8 cellular contexts compared by ENCODE assay signal in genomic region chr3:48897401-48898376, GRCh38.
A peak's percentile ranks its signal among the peaks of the same experiment; 100 is the strongest.
DNase-seq lines count a peak whose midpoint lies in the region; ATAC-seq lines count a peak whose summit lies in the region.

No MANE protein-coding gene starts in this region.

- H3K9me3 Mint-ChIP-seq in activated naive CD8-positive, alpha-beta T cell treated with anti-CD3 and anti-CD28 coated beads, Interleukin-2, amount 50 U/mL, for 24 hours, result no peaks in the 10 kb centered on the region
- no peaks in the 10 kb centered on the region for H3K9me3 Mint-ChIP-seq in stimulated activated naive CD8-positive, alpha-beta T cell treated with anti-CD3 and anti-CD28 coated beads, Interleukin-15, amount 100 ng/mL, for 72 hours

- peak; percentile 7 for DNase-seq in DMS114 treated with DMSO at 0.1 percent for 48 hours (lab: John Stamatoyannopoulos, UW; ENCODE audit: unreplicated experiment)
- peak; percentile 17 for DNase-seq in activated naive CD8-positive, alpha-beta T cell treated with anti-CD3 and anti-CD28 coated beads, Interleukin-2, amount 50 U/mL, for 24 hours
- peak in 1 of 2 donors; percentile 23 for DNase-seq in stimulated activated naive CD8-positive, alpha-beta T cell treated with anti-CD3 and anti-CD28 coated beads, Interleukin-15, amount 100 ng/mL, for 72 hours
- DNase-seq in NCI-H128 (lab: John Stamatoyannopoulos, UW; ENCODE audit: unreplicated experiment), result no peak
- no peak for DNase-seq in HCEC 1CT

- peak; percentile 6 for ATAC-seq in HG02943 (IDR thresholded peaks at IDR 0.05; ENCODE audit: low read depth, unreplicated experiment)
- ATAC-seq in activated naive CD8-positive, alpha-beta T cell treated with anti-CD3 and anti-CD28 coated beads, Interleukin-2, amount 50 U/mL, for 24 hours, result peak; percentile 5
- peak; percentile 30 for ATAC-seq in stimulated activated naive CD8-positive, alpha-beta T cell treated with anti-CD3 and anti-CD28 coated beads, Interleukin-15, amount 100 ng/mL, for 72 hours
- no peak for ATAC-seq in HG02588 (IDR thresholded peaks at IDR 0.05; ENCODE audit: unreplicated experiment)

- H3K4me1 Mint-ChIP-seq in activated naive CD8-positive, alpha-beta T cell treated with anti-CD3 and anti-CD28 coated beads, Interleukin-2, amount 50 U/mL, for 24 hours, result peaks cover 26% of the 10 kb centered on the region
- H3K4me1 Mint-ChIP-seq in stimulated activated naive CD8-positive, alpha-beta T cell treated with anti-CD3 and anti-CD28 coated beads, Interleukin-15, amount 100 ng/mL, for 72 hours, result peaks cover 34% of the 10 kb centered on the region

- H3K4me3 Mint-ChIP-seq in activated naive CD8-positive, alpha-beta T cell treated with anti-CD3 and anti-CD28 coated beads, Interleukin-2, amount 50 U/mL, for 24 hours, result peak overlapping the region; percentile 85
- peak overlapping the region; percentile 95 to 97 for H3K4me3 Mint-ChIP-seq in stimulated activated naive CD8-positive, alpha-beta T cell treated with anti-CD3 and anti-CD28 coated beads, Interleukin-15, amount 100 ng/mL, for 72 hours

- peak overlapping the region; percentile 87 for H3K27ac Mint-ChIP-seq in activated naive CD8-positive, alpha-beta T cell treated with anti-CD3 and anti-CD28 coated beads, Interleukin-2, amount 50 U/mL, for 24 hours
- H3K27ac Mint-ChIP-seq in stimulated activated naive CD8-positive, alpha-beta T cell treated with anti-CD3 and anti-CD28 coated beads, Interleukin-15, amount 100 ng/mL, for 72 hours, result peak overlapping the region; percentile 96 to 99

- H3K27me3 Mint-ChIP-seq in activated naive CD8-positive, alpha-beta T cell treated with anti-CD3 and anti-CD28 coated beads, Interleukin-2, amount 50 U/mL, for 24 hours, result no peaks in the 10 kb centered on the region
- H3K27me3 Mint-ChIP-seq in stimulated activated naive CD8-positive, alpha-beta T cell treated with anti-CD3 and anti-CD28 coated beads, Interleukin-15, amount 100 ng/mL, for 72 hours, result no peaks in the 10 kb centered on the region

- H3K9me3 ChIP-seq in iPS-18c (ENCODE audit: control insufficient read depth, insufficient read depth, low read length), result no peaks in the 10 kb centered on the region

- H3K4me3 ChIP-seq in iPS-18c (ENCODE audit: insufficient read depth, low read depth, low read length), result peak overlapping the region; percentile 78

- H3K36me3 Mint-ChIP-seq in activated naive CD8-positive, alpha-beta T cell treated with anti-CD3 and anti-CD28 coated beads, Interleukin-2, amount 50 U/mL, for 24 hours (ENCODE audit: low read depth), result peaks cover 2% of the 10 kb centered on the region

Comparison
In these comparisons a context has a peak if more than half of its experiments do, and no peak if none do; other contexts are left out.
1. DNase-seq: peak in DMS114 treated with DMSO at 0.1 percent for 48 hours (single experiment) and activated naive CD8-positive, alpha-beta T cell treated with anti-CD3 and anti-CD28 coated beads, Interleukin-2, amount 50 U/mL, for 24 hours (single experiment); none in NCI-H128 (single experiment) and HCEC 1CT (single experiment).